8 cellular contexts compared by ENCODE assay signal in genomic region chr5:144170276-144171024, GRCh38. TPM values are rescaled to one million over a fixed set of nuclear protein-coding genes. Genes with fewer than 3 reads are reported as not detected.
DNase-seq lines count a peak whose midpoint lies in the region; ATAC-seq, FAIRE-seq and TF ChIP-seq lines count a peak whose summit lies in the region.

Gene KCTD16 (plus strand): TSS chr5:144170873.
Gene YIPF5 (minus strand): TSS chr5:144170659. CDS start chr5:144169955, 704 bp downstream.

- H3K36me3 Mint-ChIP-seq in chondrocyte (ENCODE audit: low read depth), result peaks cover 7% of the 10 kb centered on the region

- H3K27ac ChIP-seq in kidney (ENCODE audit: low read depth in 2 of 2, low read length in 2 of 2), result peak within 1 kb of the TSS; percentile 51 to 57

- TF ChIP-seq CTCF in chondrocyte (IDR thresholded peaks at IDR 0.05) (no peak), kidney (IDR thresholded peaks at IDR 0.05; ENCODE audit: borderline replicate concordance, extremely low read depth, insufficient read depth) (no peak)

- ATAC-seq in HG03432 (IDR thresholded peaks at IDR 0.05; ENCODE audit: unreplicated experiment), result peak; percentile 99

- peak within 1 kb of the TSS; percentile 90 to 96 for H3K9ac ChIP-seq in kidney (ENCODE audit: low read length in 2 of 2)

- peak within 1 kb of the TSS; percentile 94 for H3K4me3 Mint-ChIP-seq in chondrocyte (ENCODE audit: unreplicated experiment)

- TF ChIP-seq POLR2A in GM19193 (IDR thresholded peaks at IDR 0.05; ENCODE audit: extremely low read depth, insufficient read depth, insufficient read length), result peak; percentile 86

- H3K27me3 Mint-ChIP-seq in chondrocyte (ENCODE audit: low read depth), result no peaks in the 10 kb centered on the region

- peak within 1 kb of the TSS; percentile 98 for H3K4me3 ChIP-seq in kidney (ENCODE audit: low read length in 2 of 2)

- peak within 1 kb of the TSS; percentile 89 for H3K27ac Mint-ChIP-seq in chondrocyte (ENCODE audit: unreplicated experiment)

- FAIRE-seq in kidney (lab: Jason Lieb, UNC), result peak; percentile 92

- peaks cover 0 to 12% of the 10 kb centered on the region in 2 donors for H3K4me1 ChIP-seq in kidney (ENCODE audit: control insufficient read depth in 1 of 2, insufficient read depth in 1 of 2, low read depth in 1 of 2, low read length in 2 of 2)

- no peaks in the 10 kb centered on the region for H3K9me3 Mint-ChIP-seq in chondrocyte (ENCODE audit: low read depth)

- no peaks in the 10 kb centered on the region for H3K9me3 ChIP-seq in kidney (ENCODE audit: control insufficient read depth in 1 of 2, low read length in 2 of 2)

- intact Hi-C loops in kidney (cut with DNase I), result no loop called here

- H3K4me1 Mint-ChIP-seq in chondrocyte (ENCODE audit: low read depth), result peaks cover 45% of the 10 kb centered on the region

- DNase-seq in Ammon's horn (ENCODE audit: low spot score) (peak; percentile 95), NCI-H460 (ENCODE audit: extremely low read depth, low read depth) (peak; percentile 97), chondrocyte (ENCODE audit: low spot score) (peak; percentile 98), kidney (peak; percentile 98)
- DNase-seq in activated CD4-positive, alpha-beta T cell treated with anti-CD3 and anti-CD28 coated beads for 1 hour, result peak; percentile 97
- DNase-seq in stimulated activated CD4-positive, alpha-beta T cell treated with anti-CD3 and anti-CD28 coated beads, Interleukin-15, amount 100 ng/mL, for 1 hour (ENCODE audit: low read depth in 1 of 2, low spot score in 1 of 2), result peak; percentile 93 to 95

- peaks cover 0 to 2% of the 10 kb centered on the region in 2 donors for H3K36me3 ChIP-seq in kidney (ENCODE audit: control insufficient read depth in 1 of 2, insufficient read depth in 2 of 2, low read length in 2 of 2)

RNA-seq across cellular contexts. Expression of gene KCTD16, which starts in this region (rescaled TPM):
- total RNA-seq in NCI-H460 (2014; rRNA removed; shearing (Covaris generic)), result 2.0 and 2.8 TPM in 2 replicates
- 2.0 and 2.2 TPM in 2 replicates for polyA plus RNA-seq in NCI-H460 (2014; cell fraction: nucleus; rRNA removed)
- 0.48 to 1.5 TPM (median 1.3 TPM) in 3 replicates for total RNA-seq in chondrocyte
- 2.5 TPM for total RNA-seq in kidney
- 0.24 TPM for polyA plus RNA-seq in kidney (ENCODE audit: insufficient read depth, low read depth, low replicate concordance)

RNA-seq across cellular contexts. Expression of gene YIPF5, which starts in this region (rescaled TPM):
- total RNA-seq in NCI-H460 (2014; rRNA removed; shearing (Covaris generic)), result 43.2 and 46.3 TPM in 2 replicates
- 26.3 and 29.6 TPM in 2 replicates for polyA plus RNA-seq in NCI-H460 (2014; cell fraction: nucleus; rRNA removed)
- 101 to 119 TPM (median 113 TPM) in 3 replicates for total RNA-seq in chondrocyte
- 48.0 TPM for total RNA-seq in kidney
- 18.5 TPM for polyA plus RNA-seq in kidney (ENCODE audit: insufficient read depth, low read depth, low replicate concordance)

Comparison
In these comparisons a context has a peak if more than half of its experiments do, and no peak if none do; other contexts are left out.
1. Peak in every context shown above with its lines: DNase-seq, ATAC-seq, H3K4me3 ChIP-seq and H3K27ac ChIP-seq.